ENCODE assay signal across 8 cellular contexts in the genomic region with DNA sequence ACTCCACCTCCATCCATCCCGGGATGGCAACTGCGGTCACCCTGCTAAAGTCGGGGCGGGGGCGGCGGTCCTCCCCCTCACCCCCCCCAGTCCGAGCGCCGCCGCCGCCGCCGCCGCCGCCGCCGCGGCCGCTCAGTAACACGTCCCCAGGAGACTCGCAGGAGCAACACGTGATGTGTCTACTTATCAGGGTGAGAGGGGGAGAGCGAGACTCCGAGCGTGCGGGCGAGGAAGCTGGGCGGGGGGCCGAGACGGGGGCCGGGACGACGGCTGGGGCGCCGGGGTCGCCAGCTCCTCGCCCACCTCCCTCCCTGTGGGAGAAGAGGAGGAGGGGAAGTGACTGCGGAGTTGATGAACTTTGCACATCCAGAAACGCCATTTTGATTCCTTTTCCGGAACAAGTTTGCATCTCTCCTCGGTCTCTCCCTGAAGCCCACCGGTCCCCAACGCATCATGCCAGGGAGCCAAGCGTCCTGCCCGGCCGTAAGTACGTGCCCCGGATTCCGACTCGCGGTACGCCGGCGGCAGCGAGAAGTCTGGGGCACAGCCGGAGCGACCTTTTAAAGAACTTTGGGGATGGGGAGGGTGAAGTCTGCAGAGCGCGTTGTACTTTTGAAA. TPM values are rescaled to one million over a fixed set of nuclear protein-coding genes. Genes with fewer than 3 reads are reported as not detected.
DNase-seq lines count a peak whose midpoint lies in the region; ATAC-seq and TF ChIP-seq lines count a peak whose summit lies in the region.

A gene with protein sequence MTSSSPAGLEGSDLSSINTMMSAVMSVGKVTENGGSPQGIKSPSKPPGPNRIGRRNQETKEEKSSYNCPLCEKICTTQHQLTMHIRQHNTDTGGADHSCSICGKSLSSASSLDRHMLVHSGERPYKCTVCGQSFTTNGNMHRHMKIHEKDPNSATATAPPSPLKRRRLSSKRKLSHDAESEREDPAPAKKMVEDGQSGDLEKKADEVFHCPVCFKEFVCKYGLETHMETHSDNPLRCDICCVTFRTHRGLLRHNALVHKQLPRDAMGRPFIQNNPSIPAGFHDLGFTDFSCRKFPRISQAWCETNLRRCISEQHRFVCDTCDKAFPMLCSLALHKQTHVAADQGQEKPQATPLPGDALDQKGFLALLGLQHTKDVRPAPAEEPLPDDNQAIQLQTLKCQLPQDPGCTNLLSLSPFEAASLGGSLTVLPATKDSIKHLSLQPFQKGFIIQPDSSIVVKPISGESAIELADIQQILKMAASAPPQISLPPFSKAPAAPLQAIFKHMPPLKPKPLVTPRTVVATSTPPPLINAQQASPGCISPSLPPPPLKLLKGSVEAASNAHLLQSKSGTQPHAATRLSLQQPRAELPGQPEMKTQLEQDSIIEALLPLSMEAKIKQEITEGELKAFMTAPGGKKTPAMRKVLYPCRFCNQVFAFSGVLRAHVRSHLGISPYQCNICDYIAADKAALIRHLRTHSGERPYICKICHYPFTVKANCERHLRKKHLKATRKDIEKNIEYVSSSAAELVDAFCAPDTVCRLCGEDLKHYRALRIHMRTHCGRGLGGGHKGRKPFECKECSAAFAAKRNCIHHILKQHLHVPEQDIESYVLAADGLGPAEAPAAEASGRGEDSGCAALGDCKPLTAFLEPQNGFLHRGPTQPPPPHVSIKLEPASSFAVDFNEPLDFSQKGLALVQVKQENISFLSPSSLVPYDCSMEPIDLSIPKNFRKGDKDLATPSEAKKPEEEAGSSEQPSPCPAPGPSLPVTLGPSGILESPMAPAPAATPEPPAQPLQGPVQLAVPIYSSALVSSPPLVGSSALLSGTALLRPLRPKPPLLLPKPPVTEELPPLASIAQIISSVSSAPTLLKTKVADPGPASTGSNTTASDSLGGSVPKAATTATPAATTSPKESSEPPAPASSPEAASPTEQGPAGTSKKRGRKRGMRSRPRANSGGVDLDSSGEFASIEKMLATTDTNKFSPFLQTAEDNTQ (N-terminal part only) (plus strand): TSS at position 384 of the 618 bp plus-strand sequence. CDS start 73,951 bp downstream, outside the sequence.

- peak within 1 kb of the TSS; percentile 89 to 98 (median 95) for H3K27ac ChIP-seq in Peyer's patch
- no peak within 1 kb of the TSS for H3K27ac ChIP-seq in neural cell (ENCODE audit: low read length)
- peak within 1 kb of the TSS; percentile 97 to 99 (median 97) for H3K27ac ChIP-seq in thyroid gland

- TF ChIP-seq EP300 in neural cell (conservative IDR thresholded peaks at IDR 0.05; ENCODE audit: poor library complexity, severe bottlenecking): no peak

- H3K36me3 ChIP-seq in Peyer's patch (no peaks in the 10 kb centered on the region), neural cell (ENCODE audit: insufficient read depth, low read length) (no peaks in the 10 kb centered on the region), thyroid gland (no peaks in the 10 kb centered on the region)

- H3K27ac Mint-ChIP-seq in CD14-positive monocyte: peak within 1 kb of the TSS; percentile 92 to 98 (median 93)

- H3K4me1 ChIP-seq in Peyer's patch (peaks cover 0 to 27% (median 2%) of the 10 kb centered on the region in 4 donors), thyroid gland (peaks cover 17 to 27% of the 10 kb centered on the region in 2 donors)

- peaks cover 39% of the 10 kb centered on the region for H3K4me1 Mint-ChIP-seq in CD14-positive monocyte

- peaks cover 0 to 4% of the 10 kb centered on the region in 2 donors for H3K36me3 Mint-ChIP-seq in CD14-positive monocyte

- peak within 1 kb of the TSS; percentile 94 for H3K4me2 ChIP-seq in neural cell (ENCODE audit: low read length)

- WGBS in thyroid gland, 2 donors: 1% methylated on average over 32 to 36 of the region's 59 CpGs

- H4K20me1 ChIP-seq in neural cell (ENCODE audit: insufficient read depth): no peaks in the 10 kb centered on the region

- TF ChIP-seq POLR2A in Peyer's patch (IDR thresholded peaks at IDR 0.05) (peak; percentile 21 to 59), thyroid gland (IDR thresholded peaks at IDR 0.05) (peak; percentile 48 to 83)

- H3K4me3 Mint-ChIP-seq in CD14-positive monocyte: peak within 1 kb of the TSS; percentile 95 to 97

- H3K27me3 Mint-ChIP-seq in CD14-positive monocyte (ENCODE audit: low read depth in 3 of 3): no peaks in the 10 kb centered on the region

- no peaks in the 10 kb centered on the region for H3K79me2 ChIP-seq in neural cell (replicated peaks; ENCODE audit: insufficient read depth, low read length)

- no peaks in the 10 kb centered on the region for H3K9me3 Mint-ChIP-seq in CD14-positive monocyte

- TF ChIP-seq RAD21 in neural cell (conservative IDR thresholded peaks at IDR 0.05): no peak

- no peak within 1 kb of the TSS for H2AFZ ChIP-seq in neural cell (ENCODE audit: low read depth, low read length)

- ATAC-seq in GM19328 (IDR thresholded peaks at IDR 0.05; ENCODE audit: unreplicated experiment) (peak; percentile 39), HG03469 (IDR thresholded peaks at IDR 0.05; ENCODE audit: unreplicated experiment) (peak; percentile 38)

- H3K9me2 ChIP-seq in neural cell (ENCODE audit: insufficient read depth, low read length): no peaks in the 10 kb centered on the region

- TF ChIP-seq CTCF in CD14-positive monocyte (IDR thresholded peaks at IDR 0.05) (no peak), Peyer's patch (IDR thresholded peaks at IDR 0.05) (no peak), fibroblast of pulmonary artery (IDR thresholded peaks at IDR 0.05; ENCODE audit: low read length, missing control alignments) (no peak), neural cell (IDR thresholded peaks at IDR 0.05; ENCODE audit: poor library complexity, severe bottlenecking) (no peak), thyroid gland (IDR thresholded peaks at IDR 0.05) (no peak)

- H3K27me3 ChIP-seq in Peyer's patch (no peaks in the 10 kb centered on the region), neural cell (ENCODE audit: insufficient read depth, low read depth, low read length) (peaks cover 71% of the 10 kb centered on the region), thyroid gland (no peaks in the 10 kb centered on the region)

- intact Hi-C loops in CD14-positive monocyte (cut with micrococcal nuclease): loop anchor here (5.0 to 10.0 kb wide), 5 partner anchors 35 to 95 kb away; no protein-coding TSS in a partner anchor
- intact Hi-C loops in thyroid gland (cut with DNase I): loop anchor here (5.0 to 10.0 kb wide), 2 partner anchors 35 to 53 kb away; no protein-coding TSS in a partner anchor

- H3K9me3 ChIP-seq in Peyer's patch (no peaks in the 10 kb centered on the region), neural cell (ENCODE audit: low read length) (no peaks in the 10 kb centered on the region), thyroid gland (no peaks in the 10 kb centered on the region)

- no peaks in the 10 kb centered on the region for H3F3A ChIP-seq in neural cell (ENCODE audit: insufficient read depth, low read length, poor library complexity, severe bottlenecking)

- no peak within 1 kb of the TSS for H3K9ac ChIP-seq in neural cell (ENCODE audit: low read length)

- DNase-seq in CD14-positive monocyte (ENCODE audit: low spot score) (peak; percentile 66), Peyer's patch (peak; percentile 83 to 85 (median 84)), fibroblast of pulmonary artery (ENCODE audit: low read depth) (peak; percentile 59), thyroid gland (peak; percentile 69)
- peak; percentile 40 for DNase-seq in activated T-helper 9 cell treated with anti-CD3 and anti-CD28 coated beads, Interleukin-2, amount 50 U/mL, for 16 hours (ENCODE audit: low read depth)

- H3K4me3 ChIP-seq in Peyer's patch (peak within 1 kb of the TSS; percentile 79 to 96 (median 94)), fibroblast of pulmonary artery (replicated peaks; ENCODE audit: low read depth, low read length) (peak within 1 kb of the TSS; percentile 97), neural cell (ENCODE audit: low read length) (peak within 1 kb of the TSS; percentile 87), thyroid gland (replicated peaks in 1 of 3) (peak within 1 kb of the TSS; percentile 42 to 98 (median 97))

TF ChIP-seq in neural cell, 6 proteins besides CTCF, POLR2A, EP300 and RAD21:
- TF ChIP-seq POLR2AphosphoS5 (IDR thresholded peaks at IDR 0.05): no peak
- TF ChIP-seq MXI1 (conservative IDR thresholded peaks at IDR 0.05; ENCODE audit: poor library complexity, severe bottlenecking): no peak
- TF ChIP-seq, protein P1, sequence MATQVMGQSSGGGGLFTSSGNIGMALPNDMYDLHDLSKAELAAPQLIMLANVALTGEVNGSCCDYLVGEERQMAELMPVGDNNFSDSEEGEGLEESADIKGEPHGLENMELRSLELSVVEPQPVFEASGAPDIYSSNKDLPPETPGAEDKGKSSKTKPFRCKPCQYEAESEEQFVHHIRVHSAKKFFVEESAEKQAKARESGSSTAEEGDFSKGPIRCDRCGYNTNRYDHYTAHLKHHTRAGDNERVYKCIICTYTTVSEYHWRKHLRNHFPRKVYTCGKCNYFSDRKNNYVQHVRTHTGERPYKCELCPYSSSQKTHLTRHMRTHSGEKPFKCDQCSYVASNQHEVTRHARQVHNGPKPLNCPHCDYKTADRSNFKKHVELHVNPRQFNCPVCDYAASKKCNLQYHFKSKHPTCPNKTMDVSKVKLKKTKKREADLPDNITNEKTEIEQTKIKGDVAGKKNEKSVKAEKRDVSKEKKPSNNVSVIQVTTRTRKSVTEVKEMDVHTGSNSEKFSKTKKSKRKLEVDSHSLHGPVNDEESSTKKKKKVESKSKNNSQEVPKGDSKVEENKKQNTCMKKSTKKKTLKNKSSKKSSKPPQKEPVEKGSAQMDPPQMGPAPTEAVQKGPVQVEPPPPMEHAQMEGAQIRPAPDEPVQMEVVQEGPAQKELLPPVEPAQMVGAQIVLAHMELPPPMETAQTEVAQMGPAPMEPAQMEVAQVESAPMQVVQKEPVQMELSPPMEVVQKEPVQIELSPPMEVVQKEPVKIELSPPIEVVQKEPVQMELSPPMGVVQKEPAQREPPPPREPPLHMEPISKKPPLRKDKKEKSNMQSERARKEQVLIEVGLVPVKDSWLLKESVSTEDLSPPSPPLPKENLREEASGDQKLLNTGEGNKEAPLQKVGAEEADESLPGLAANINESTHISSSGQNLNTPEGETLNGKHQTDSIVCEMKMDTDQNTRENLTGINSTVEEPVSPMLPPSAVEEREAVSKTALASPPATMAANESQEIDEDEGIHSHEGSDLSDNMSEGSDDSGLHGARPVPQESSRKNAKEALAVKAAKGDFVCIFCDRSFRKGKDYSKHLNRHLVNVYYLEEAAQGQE (IDR thresholded peaks at IDR 0.05; ENCODE audit: borderline replicate concordance): no peak
- TF ChIP-seq TAF1 (IDR thresholded peaks at IDR 0.05; ENCODE audit: low read depth): no peak
- TF ChIP-seq SMC3 (conservative IDR thresholded peaks at IDR 0.05; ENCODE audit: poor library complexity): no peak
- TF ChIP-seq EZH2 (IDR thresholded peaks at IDR 0.05; ENCODE audit: borderline replicate concordance, insufficient read depth, low read length, poor library complexity, severe bottlenecking): no peak

RNA-seq across cellular contexts. Expression of the gene that starts here (rescaled TPM):
- polyA plus RNA-seq in CD14-positive monocyte (1 to 10 TPM; 2.1 to 5.6 TPM), neural cell (not detected in 2 replicates)
- total RNA-seq in Peyer's patch (100 to 1,000 TPM in 3 of 4 donors, 10 to 100 TPM in 1; 65.0 to 118 (median 113) TPM), thyroid gland (10 to 100 TPM; 48.0 to 91.3 (median 57.1) TPM)
- 0.24 and 0.35 TPM in 2 replicates for polyA minus RNA-seq in neural cell
